In genomic region chr12:124296295-124296915, GRCh38 we compare ENCODE assay signal across 17 cellular contexts. TPM values are rescaled to one million over a fixed set of nuclear protein-coding genes. Genes with fewer than 3 reads are reported as not detected.
DNase-seq lines count a peak whose midpoint lies in the region; ATAC-seq and TF ChIP-seq lines count a peak whose summit lies in the region.
"Had no signal": no experiment of that assay in that cellular context is flagged by ENCODE, and none has a peak within 500 bp of the region (broad histone marks: within the 10 kb centered on the region; RNA-seq: fewer than 3 reads in every experiment).

No MANE protein-coding gene starts in this region.

- H3K4me1 Mint-ChIP-seq in glutamatergic neuron (ENCODE audit: low read depth, unreplicated experiment), result peaks cover 36% of the 10 kb centered on the region
- H3K4me1 Mint-ChIP-seq in osteocyte (ENCODE audit: unreplicated experiment), result peaks cover 13% of the 10 kb centered on the region
- no peaks in the 10 kb centered on the region for H3K4me1 Mint-ChIP-seq in activated T-helper 17 cell treated with anti-CD3 and anti-CD28 coated beads, Interleukin-2, amount 50 U/mL, for 72 hours

- no peak for ATAC-seq in HG03139 (IDR thresholded peaks at IDR 0.05; ENCODE audit: unreplicated experiment)
- no peak for ATAC-seq in activated T-helper 17 cell treated with anti-CD3 and anti-CD28 coated beads, Interleukin-2, amount 50 U/mL, for 72 hours (replicated peaks)

- H3K4me1 ChIP-seq in SJCRH30, result peaks cover 7% of the 10 kb centered on the region; the same call in 1 of the 2 replicates

- no peaks in the 10 kb centered on the region for H3K27me3 ChIP-seq in SJCRH30
- H3K27me3 ChIP-seq: vagina had no signal

- H3K27me3 Mint-ChIP-seq in glutamatergic neuron (ENCODE audit: unreplicated experiment) (peaks cover 10% of the 10 kb centered on the region), osteocyte (ENCODE audit: unreplicated experiment) (peaks cover 12% of the 10 kb centered on the region)
- peaks cover 36% of the 10 kb centered on the region for H3K27me3 Mint-ChIP-seq in activated T-helper 17 cell treated with anti-CD3 and anti-CD28 coated beads, Interleukin-2, amount 50 U/mL, for 72 hours

- H3K36me3 Mint-ChIP-seq in glutamatergic neuron (ENCODE audit: unreplicated experiment), result no peaks in the 10 kb centered on the region
- H3K36me3 Mint-ChIP-seq in osteocyte (ENCODE audit: unreplicated experiment), result no peaks in the 10 kb centered on the region
- H3K36me3 Mint-ChIP-seq in activated T-helper 17 cell treated with anti-CD3 and anti-CD28 coated beads, Interleukin-2, amount 50 U/mL, for 72 hours (ENCODE audit: low read depth), result no peaks in the 10 kb centered on the region
- H3K36me3 Mint-ChIP-seq: CD14-positive monocyte had no signal

- H3K9me3 ChIP-seq in SJCRH30 (replicated peaks), result no peaks in the 10 kb centered on the region
- H3K9me3 ChIP-seq: vagina had no signal

- no peak for TF ChIP-seq CTCF in glutamatergic neuron (IDR thresholded peaks at IDR 0.05; ENCODE audit: partially characterized antibody, unreplicated experiment)
- no peak for TF ChIP-seq CTCF in osteocyte (IDR thresholded peaks at IDR 0.05)

- peaks cover 18% of the 10 kb centered on the region for H3K9me3 Mint-ChIP-seq in glutamatergic neuron (ENCODE audit: unreplicated experiment)
- no peaks in the 10 kb centered on the region for H3K9me3 Mint-ChIP-seq in osteocyte (ENCODE audit: unreplicated experiment)
- H3K9me3 Mint-ChIP-seq in activated T-helper 17 cell treated with anti-CD3 and anti-CD28 coated beads, Interleukin-2, amount 50 U/mL, for 72 hours, result no peaks in the 10 kb centered on the region
- H3K9me3 Mint-ChIP-seq: activated naive CD4-positive, alpha-beta T cell treated with anti-CD3 and anti-CD28 coated beads for 36 hours; T-helper 2 cell treated with Interferon-gamma antibody and Interleukin-4, amounts not matched to agents 5 μg/mL and 100 μg/mL, for 36 hours had no signal

- H3K27ac Mint-ChIP-seq in glutamatergic neuron (ENCODE audit: unreplicated experiment) (peak overlapping the region; percentile 17), osteocyte (ENCODE audit: unreplicated experiment) (no peak overlapping the region)
- no peak overlapping the region for H3K27ac Mint-ChIP-seq in activated T-helper 17 cell treated with anti-CD3 and anti-CD28 coated beads, Interleukin-2, amount 50 U/mL, for 72 hours
- H3K27ac Mint-ChIP-seq: activated naive CD4-positive, alpha-beta T cell treated with anti-CD3 and anti-CD28 coated beads for 36 hours; T-helper 2 cell treated with Interferon-gamma antibody and Interleukin-4, amounts not matched to agents 5 μg/mL and 100 μg/mL, for 36 hours had no signal

- H3K4me3 Mint-ChIP-seq in glutamatergic neuron (ENCODE audit: unreplicated experiment), result peak overlapping the region; percentile 90
- peak overlapping the region; percentile 72 for H3K4me3 Mint-ChIP-seq in osteocyte (ENCODE audit: unreplicated experiment)
- H3K4me3 Mint-ChIP-seq in activated T-helper 17 cell treated with anti-CD3 and anti-CD28 coated beads, Interleukin-2, amount 50 U/mL, for 72 hours, result no peak overlapping the region
- H3K4me3 Mint-ChIP-seq: activated naive CD4-positive, alpha-beta T cell treated with anti-CD3 and anti-CD28 coated beads for 36 hours; T-helper 2 cell treated with Interferon-gamma antibody and Interleukin-4, amounts not matched to agents 5 μg/mL and 100 μg/mL, for 36 hours had no signal

- peak overlapping the region; percentile 17; the same call in 1 of the 2 replicates for H3K27ac ChIP-seq in SJCRH30
- H3K27ac ChIP-seq: vagina had no signal

- H3K36me3 ChIP-seq in SJCRH30, result peaks cover 7% of the 10 kb centered on the region
- H3K36me3 ChIP-seq: vagina had no signal

- peak; percentile 66 for DNase-seq in Daoy (ENCODE audit: low read depth)
- peak; percentile 52 to 57 for DNase-seq in SJCRH30
- peak; percentile 20 for DNase-seq in glutamatergic neuron
- DNase-seq in osteocyte (ENCODE audit: extremely low spot score, unreplicated experiment), result no peak
- DNase-seq in DMS79 treated with DMSO at 0.1 percent for 48 hours (lab: John Stamatoyannopoulos, UW), result no peak
- DNase-seq in NCI-H1092 (lab: John Stamatoyannopoulos, UW), result no peak
- DNase-seq: activated naive CD4-positive, alpha-beta T cell treated with anti-CD3 and anti-CD28 coated beads for 36 hours; head of caudate nucleus; Kasumi-1; NCI-H2029 treated with DMSO at 0.1 percent for 48 hours; OCI-M1; stimulated activated CD4-positive, alpha-beta T cell treated with anti-CD3 and anti-CD28 coated beads, Interleukin-12 subunit alpha, Interleukin-12 subunit beta, amount 100 ng/mL, for 4 hours had no signal

- peak overlapping the region; percentile 91 for H3K4me3 ChIP-seq in SJCRH30

RNA-seq across cellular contexts. Expression of gene RFLNA, which starts 1.5 kb away (rescaled TPM):
- 63.9 and 65.9 TPM in 2 replicates for total RNA-seq in Daoy (2014; rRNA removed; shearing (Covaris generic))
- total RNA-seq in SJCRH30 (2014; rRNA removed; shearing (Covaris generic)), result 56.4 and 57.2 TPM in 2 replicates
- total RNA-seq in glutamatergic neuron (ENCODE audit: unreplicated experiment) (36.9 TPM), osteocyte (0.91 and 1.4 TPM in 2 replicates)
- not detected for total RNA-seq in activated T-helper 17 cell treated with anti-CD3 and anti-CD28 coated beads, Interleukin-2, amount 50 U/mL, for 72 hours
- total RNA-seq: activated naive CD4-positive, alpha-beta T cell treated with anti-CD3 and anti-CD28 coated beads for 36 hours had no signal

Comparison
In these comparisons a context has a peak if more than half of its experiments do, and no peak if none do; other contexts are left out.
1. DNase-seq: peak in Daoy (single experiment), SJCRH30 (2 of 2) and glutamatergic neuron (single experiment); none in osteocyte (single experiment), DMS79 treated with DMSO at 0.1 percent for 48 hours (single experiment) and NCI-H1092 (single experiment).
2. RNA of gene RFLNA, which starts 1.5 kb away (total RNA-seq): 63.9 to 65.9 TPM in Daoy, 56.4 to 57.2 TPM in SJCRH30 and 36.9 TPM in glutamatergic neuron (single experiment); 0.91 to 1.4 TPM in osteocyte and not detected in activated T-helper 17 cell treated with anti-CD3 and anti-CD28 coated beads, Interleukin-2, amount 50 U/mL, for 72 hours; every median in the first group is over 10 times any median in the second.